ENCODE assay signal across 13 cellular contexts in genomic region chr4:153428816-153429592, GRCh38. TPM values are rescaled to one million over a fixed set of nuclear protein-coding genes. Genes with fewer than 3 reads are reported as not detected.
A peak's percentile ranks its signal among the peaks of the same experiment; 100 is the strongest.
DNase-seq lines count a peak whose midpoint lies in the region; ATAC-seq and TF ChIP-seq lines count a peak whose summit lies in the region.
"Had no signal": no experiment of that assay in that cellular context is flagged by ENCODE, and none has a peak within 500 bp of the region (broad histone marks: within the 10 kb centered on the region; RNA-seq: fewer than 3 reads in every experiment).

No MANE protein-coding gene starts in this region.

- H3K4me2 ChIP-seq in OCI-LY7 (ENCODE audit: low read length) (peak overlapping the region; percentile 68), smooth muscle cell (no peak overlapping the region)

- TF ChIP-seq CTCF in CD8-positive, alpha-beta T cell (IDR thresholded peaks at IDR 0.05), result no peak
- TF ChIP-seq CTCF in OCI-LY7 (conservative IDR thresholded peaks at IDR 0.05; ENCODE audit: low read length), result no peak
- no peak for TF ChIP-seq CTCF in gastroesophageal sphincter (IDR thresholded peaks at IDR 0.05)
- no peak for TF ChIP-seq CTCF in smooth muscle cell (IDR thresholded peaks at IDR 0.05; ENCODE audit: borderline replicate concordance, insufficient read depth, poor library complexity, severe bottlenecking)

- H3K27me3 Mint-ChIP-seq in CD8-positive, alpha-beta T cell (ENCODE audit: low read depth), result no peaks in the 10 kb centered on the region
- H3K27me3 Mint-ChIP-seq: brain had no signal

- H3K79me2 ChIP-seq in OCI-LY7 (ENCODE audit: insufficient read depth, low read depth, low read length) (peaks cover 16% of the 10 kb centered on the region; the same call in 1 of the 2 replicates), smooth muscle cell (ENCODE audit: low read depth) (no peaks in the 10 kb centered on the region)
- H3K79me2 ChIP-seq: parathyroid adenoma had no signal

- no peaks in the 10 kb centered on the region for H3K9me2 ChIP-seq in OCI-LY7 (ENCODE audit: insufficient read depth, low read length)

- intact Hi-C loops in CD8-positive, alpha-beta T cell (cut with DNase I, micrococcal nuclease), result loop anchor here (1.0 to 10.0 kb wide), 4 partner anchors 14 to 184 kb away; no protein-coding TSS in a partner anchor
- intact Hi-C loops in OCI-LY7 (cut with micrococcal nuclease; ENCODE audit: unreplicated experiment), result no loop called here

- no peak for TF ChIP-seq POLR2A in gastroesophageal sphincter (IDR thresholded peaks at IDR 0.05)

- no peak overlapping the region for H3K27ac ChIP-seq in CD8-positive, alpha-beta T cell (ENCODE audit: low read depth, low read length)
- peak overlapping the region; percentile 94 for H3K27ac ChIP-seq in OCI-LY7 (ENCODE audit: low read depth, low read length, poor library complexity, severe bottlenecking)
- peak overlapping the region; percentile 55 to 72 (median 62) for H3K27ac ChIP-seq in gastroesophageal sphincter
- H3K27ac ChIP-seq in smooth muscle cell (ENCODE audit: low read depth), result no peak overlapping the region
- H3K27ac ChIP-seq: parathyroid adenoma had no signal

- H3K4me1 Mint-ChIP-seq in CD8-positive, alpha-beta T cell (ENCODE audit: low read depth), result peaks cover 70% of the 10 kb centered on the region

- peak overlapping the region; percentile 18; the same call in 1 of the 2 replicates for H2AFZ ChIP-seq in OCI-LY7 (ENCODE audit: low read length)
- H2AFZ ChIP-seq in smooth muscle cell (ENCODE audit: low read depth), result peak overlapping the region; percentile 6
- H2AFZ ChIP-seq: parathyroid adenoma had no signal

- H4K20me1 ChIP-seq in OCI-LY7 (ENCODE audit: insufficient read depth, low read length) (no peaks in the 10 kb centered on the region), smooth muscle cell (ENCODE audit: low read depth) (no peaks in the 10 kb centered on the region)

- H3K4me3 Mint-ChIP-seq in CD8-positive, alpha-beta T cell, result peak overlapping the region; percentile 36
- H3K4me3 Mint-ChIP-seq: activated T-helper 1 cell treated with anti-CD3 and anti-CD28 coated beads, Interleukin-12 subunit alpha, Interleukin-12 subunit beta, Interleukin-2, Interleukin-4 antibody, amounts not matched to agents 30 ng/mL and 10 ng/mL and 1 ng/mL, durations not matched to agents 14 hours and 24 hours and 36 hours; brain had no signal

- no peak overlapping the region for H3K9ac ChIP-seq in smooth muscle cell (ENCODE audit: low read depth)
- H3K9ac ChIP-seq: parathyroid adenoma had no signal

- no peak for TF ChIP-seq EP300 in gastroesophageal sphincter (IDR thresholded peaks at IDR 0.05)

- WGBS in gastroesophageal sphincter (ENCODE audit: low coverage in 1 of 2), 2 donors, result 29 to 39% methylated on average over 4 of the region's 4 CpGs
- WGBS in smooth muscle cell (ENCODE audit: low lambda C conversion rate), result 54% methylated on average over 4 of the region's 4 CpGs

- H3K27me3 ChIP-seq in CD8-positive, alpha-beta T cell (ENCODE audit: insufficient read depth, low read length), result no peaks in the 10 kb centered on the region
- H3K27me3 ChIP-seq in gastroesophageal sphincter (no peaks in the 10 kb centered on the region), smooth muscle cell (ENCODE audit: low read depth) (no peaks in the 10 kb centered on the region)

- no peaks in the 10 kb centered on the region for H3K9me3 ChIP-seq in CD8-positive, alpha-beta T cell (ENCODE audit: low read length)
- no peaks in the 10 kb centered on the region; the same call in 1 of the 2 replicates for H3K9me3 ChIP-seq in OCI-LY7 (ENCODE audit: low read length)
- no peaks in the 10 kb centered on the region for H3K9me3 ChIP-seq in gastroesophageal sphincter
- H3K9me3 ChIP-seq in smooth muscle cell (replicated peaks; ENCODE audit: low read depth), result no peaks in the 10 kb centered on the region

- H3K4me3 ChIP-seq in CD8-positive, alpha-beta T cell (ENCODE audit: low read depth, low read length), result no peak overlapping the region
- H3K4me3 ChIP-seq in OCI-LY7 (ENCODE audit: low read depth, low read length, poor library complexity, severe bottlenecking) (peak overlapping the region; percentile 11), gastroesophageal sphincter (no peak overlapping the region), smooth muscle cell (no peak overlapping the region)

- BruUV-seq in OCI-LY7 (replicated peaks; lab: Mats Ljungman, UMichigan), result no TSS peak

- H3K9me3 Mint-ChIP-seq in CD8-positive, alpha-beta T cell, result no peaks in the 10 kb centered on the region
- H3K9me3 Mint-ChIP-seq: activated T-helper 1 cell treated with anti-CD3 and anti-CD28 coated beads, Interleukin-12 subunit alpha, Interleukin-12 subunit beta, Interleukin-2, Interleukin-4 antibody, amounts not matched to agents 30 ng/mL and 10 ng/mL and 1 ng/mL, durations not matched to agents 14 hours and 24 hours and 36 hours; brain had no signal

- peak in 2 of 7 experiments; percentile 15 to 24 for DNase-seq in CD8-positive, alpha-beta T cell
- DNase-seq in OCI-LY7 (ENCODE audit: low spot score), result peak; percentile 56
- no peak for DNase-seq in smooth muscle cell (lab: John Stamatoyannopoulos, UW; ENCODE audit: unreplicated experiment)
- no peak for DNase-seq in DMS53 (lab: John Stamatoyannopoulos, UW)
- DNase-seq: activated CD4-positive, alpha-beta T cell treated with anti-CD3 and anti-CD28 coated beads for 4 hours; Kasumi-1; NCI-H524 had no signal

- no peaks in the 10 kb centered on the region for H3K36me3 ChIP-seq in CD8-positive, alpha-beta T cell (ENCODE audit: insufficient read depth, low read length)
- H3K36me3 ChIP-seq in OCI-LY7 (ENCODE audit: insufficient read depth, low read length), result no peaks in the 10 kb centered on the region
- H3K36me3 ChIP-seq in gastroesophageal sphincter, result no peaks in the 10 kb centered on the region
- no peaks in the 10 kb centered on the region for H3K36me3 ChIP-seq in smooth muscle cell (ENCODE audit: low read depth)

- CTCF ChIA-PET in CD8-positive, alpha-beta T cell (lab: Charles Lee), result interaction anchor here (0.9 to 2.2 kb wide), 7 partner anchors 37 to 149 kb away, joined by 3 to 14 read pairs (median 4); partner anchors contain the start of gene TMEM131L
- CTCF ChIA-PET in OCI-LY7 (lab: Charles Lee; ENCODE audit: unreplicated experiment), result interaction anchor here (0.7 kb wide), 1 partner anchor 82 kb away, joined by 3 read pairs; no protein-coding TSS in a partner anchor

- H3K36me3 Mint-ChIP-seq in CD8-positive, alpha-beta T cell, result no peaks in the 10 kb centered on the region
- H3K36me3 Mint-ChIP-seq: brain had no signal

- H3K4me1 ChIP-seq in CD8-positive, alpha-beta T cell (ENCODE audit: insufficient read depth, low read length), result peaks cover 63% of the 10 kb centered on the region
- H3K4me1 ChIP-seq in OCI-LY7 (ENCODE audit: insufficient read depth, low read length, poor library complexity, severe bottlenecking), result peaks cover 95% of the 10 kb centered on the region
- H3K4me1 ChIP-seq in gastroesophageal sphincter, result peaks cover 0 to 24% (median 0%) of the 10 kb centered on the region in 3 donors
- no peaks in the 10 kb centered on the region for H3K4me1 ChIP-seq in smooth muscle cell (ENCODE audit: low read depth)
- H3K4me1 ChIP-seq: parathyroid adenoma had no signal

- H3F3A ChIP-seq in smooth muscle cell (ENCODE audit: low read depth), result no peaks in the 10 kb centered on the region

- peak overlapping the region; percentile 89 for H3K27ac Mint-ChIP-seq in CD8-positive, alpha-beta T cell
- H3K27ac Mint-ChIP-seq: activated T-helper 1 cell treated with anti-CD3 and anti-CD28 coated beads, Interleukin-12 subunit alpha, Interleukin-12 subunit beta, Interleukin-2, Interleukin-4 antibody, amounts not matched to agents 30 ng/mL and 10 ng/mL and 1 ng/mL, durations not matched to agents 14 hours and 24 hours and 36 hours had no signal

- POLR2A ChIA-PET in CD8-positive, alpha-beta T cell (lab: Charles Lee), result interaction anchor here (0.6 to 2.3 kb wide), 3 partner anchors 31 to 145 kb away, joined by 3 to 10 read pairs (median 6); partner anchors contain the start of gene TMEM131L
- POLR2A ChIA-PET in OCI-LY7 (lab: Charles Lee), result interaction anchor here (0.8 to 10.0 kb wide), 12 partner anchors 8 to 158 kb away, joined by 3 to 168 read pairs (median 4); partner anchors contain the start of gene MND1

- ATAC-seq in CD8-positive, alpha-beta T cell, result peak; percentile 29
- ATAC-seq in gastroesophageal sphincter (peak; percentile 55), HG02588 (IDR thresholded peaks at IDR 0.05; ENCODE audit: unreplicated experiment) (no peak), GM19455 (IDR thresholded peaks at IDR 0.05; ENCODE audit: unreplicated experiment) (no peak)

RNA-seq across cellular contexts. Expression of gene TMEM131L, which starts 37.2 kb away (rescaled TPM):
- 10 to 100 TPM; 80.8 to 83.1 TPM for total RNA-seq in CD8-positive, alpha-beta T cell
- 98.7 and 148 TPM in 2 replicates for total RNA-seq in OCI-LY7 (2014; rRNA removed; shearing (Covaris generic))
- total RNA-seq in OCI-LY7 (2022), result 133 and 169 TPM in 2 replicates
- 10 to 100 TPM; 14.2 to 24.0 (median 18.4) TPM for total RNA-seq in gastroesophageal sphincter
- total RNA-seq in smooth muscle cell, result 6.7 and 12.9 TPM in 2 replicates
- polyA plus RNA-seq in smooth muscle cell, result 2.6 and 4.3 TPM in 2 replicates

Comparison
In these comparisons a context has a peak if more than half of its experiments do, and no peak if none do; other contexts are left out.
1. ATAC-seq: peak in CD8-positive, alpha-beta T cell (single experiment) and gastroesophageal sphincter (single experiment); none in HG02588 (single experiment) and GM19455 (single experiment).
2. H3K27ac ChIP-seq: peak in OCI-LY7 (single experiment) and gastroesophageal sphincter (4 of 4); none in CD8-positive, alpha-beta T cell (single experiment) and smooth muscle cell (single experiment).